ENCODE assay signal across 14 cellular contexts in the genomic region with DNA sequence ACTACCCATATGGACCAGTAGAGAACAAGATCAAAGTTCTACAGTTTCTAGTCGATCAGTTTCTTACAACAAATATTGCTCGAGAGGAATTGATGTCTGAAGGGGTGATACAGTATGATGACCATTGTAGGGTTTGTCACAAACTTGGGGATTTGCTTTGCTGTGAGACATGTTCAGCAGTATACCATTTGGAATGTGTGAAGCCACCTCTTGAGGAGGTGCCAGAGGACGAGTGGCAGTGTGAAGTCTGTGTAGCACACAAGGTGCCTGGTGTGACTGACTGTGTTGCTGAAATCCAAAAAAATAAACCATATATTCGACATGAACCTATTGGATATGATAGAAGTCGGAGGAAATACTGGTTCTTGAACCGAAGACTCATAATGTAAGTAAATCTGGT.
"Had no signal": no experiment of that assay in that cellular context is flagged by ENCODE, and none has a peak within 500 bp of the region (broad histone marks: within the 10 kb centered on the region; RNA-seq: fewer than 3 reads in every experiment).

No MANE protein-coding gene starts in this region.

- H3K27me3 ChIP-seq: dorsolateral prefrontal cortex, sigmoid colon, upper lobe of right lung had no signal

- H3K27ac ChIP-seq: dorsolateral prefrontal cortex, sigmoid colon, upper lobe of right lung, VCaP had no signal

- DNase-seq: activated CD4-positive, alpha-beta memory T cell treated with anti-CD3 and anti-CD28 coated beads, Interleukin-2, amount 10 ng/mL, durations not matched to agents 7 days and 5 days; activated CD4-positive, alpha-beta T cell treated with anti-CD3 and anti-CD28 coated beads for 36 hours; activated CD8-positive, alpha-beta memory T cell treated with anti-CD3 and anti-CD28 coated beads, Interleukin-2, amount 50 U/mL, for 48 hours; activated naive CD4-positive, alpha-beta T cell treated with anti-CD3 and anti-CD28 coated beads for 36 hours; dorsolateral prefrontal cortex; hypothalamus; mucosa of descending colon; sigmoid colon; stimulated activated CD4-positive, alpha-beta T cell treated with anti-CD3 and anti-CD28 coated beads, Interleukin-12 subunit alpha, Interleukin-12 subunit beta, amount 100 ng/mL, for 4 hours; upper lobe of right lung had no signal

- H3K4me3 ChIP-seq: lung, mucosa of descending colon, sigmoid colon, upper lobe of right lung had no signal

- H3K9me3 Mint-ChIP-seq: activated CD4-positive, alpha-beta memory T cell treated with anti-CD3 and anti-CD28 coated beads, Interleukin-2, amount 10 ng/mL, durations not matched to agents 7 days and 5 days; activated naive CD4-positive, alpha-beta T cell treated with anti-CD3 and anti-CD28 coated beads for 36 hours; stimulated activated naive CD8-positive, alpha-beta T cell treated with anti-CD3 and anti-CD28 coated beads, Interleukin-15, Interleukin-2, amounts not matched to agents 100 ng/mL and 50 ng/mL, for 24 hours had no signal

- H3K9me3 ChIP-seq: mucosa of descending colon, sigmoid colon, upper lobe of right lung had no signal

- ATAC-seq: activated CD4-positive, alpha-beta T cell treated with anti-CD3 and anti-CD28 coated beads for 36 hours; esophagus mucosa; mucosa of descending colon; upper lobe of right lung had no signal

- H3K4me3 Mint-ChIP-seq: activated CD4-positive, alpha-beta memory T cell treated with anti-CD3 and anti-CD28 coated beads, Interleukin-2, amount 10 ng/mL, durations not matched to agents 7 days and 5 days; activated CD4-positive, alpha-beta T cell treated with anti-CD3 and anti-CD28 coated beads for 36 hours; activated naive CD4-positive, alpha-beta T cell treated with anti-CD3 and anti-CD28 coated beads for 36 hours; stimulated activated naive CD8-positive, alpha-beta T cell treated with anti-CD3 and anti-CD28 coated beads, Interleukin-15, Interleukin-2, amounts not matched to agents 100 ng/mL and 50 ng/mL, for 24 hours had no signal

- H3K27me3 Mint-ChIP-seq: activated CD4-positive, alpha-beta memory T cell treated with anti-CD3 and anti-CD28 coated beads, Interleukin-2, amount 10 ng/mL, durations not matched to agents 7 days and 5 days; activated CD4-positive, alpha-beta T cell treated with anti-CD3 and anti-CD28 coated beads for 36 hours; stimulated activated naive CD8-positive, alpha-beta T cell treated with anti-CD3 and anti-CD28 coated beads, Interleukin-15, Interleukin-2, amounts not matched to agents 100 ng/mL and 50 ng/mL, for 24 hours had no signal

- H3K27ac Mint-ChIP-seq: activated CD4-positive, alpha-beta memory T cell treated with anti-CD3 and anti-CD28 coated beads, Interleukin-2, amount 10 ng/mL, durations not matched to agents 7 days and 5 days; activated CD4-positive, alpha-beta T cell treated with anti-CD3 and anti-CD28 coated beads for 36 hours; activated naive CD4-positive, alpha-beta T cell treated with anti-CD3 and anti-CD28 coated beads for 36 hours; stimulated activated naive CD8-positive, alpha-beta T cell treated with anti-CD3 and anti-CD28 coated beads, Interleukin-15, Interleukin-2, amounts not matched to agents 100 ng/mL and 50 ng/mL, for 24 hours had no signal
